In the genomic region with DNA sequence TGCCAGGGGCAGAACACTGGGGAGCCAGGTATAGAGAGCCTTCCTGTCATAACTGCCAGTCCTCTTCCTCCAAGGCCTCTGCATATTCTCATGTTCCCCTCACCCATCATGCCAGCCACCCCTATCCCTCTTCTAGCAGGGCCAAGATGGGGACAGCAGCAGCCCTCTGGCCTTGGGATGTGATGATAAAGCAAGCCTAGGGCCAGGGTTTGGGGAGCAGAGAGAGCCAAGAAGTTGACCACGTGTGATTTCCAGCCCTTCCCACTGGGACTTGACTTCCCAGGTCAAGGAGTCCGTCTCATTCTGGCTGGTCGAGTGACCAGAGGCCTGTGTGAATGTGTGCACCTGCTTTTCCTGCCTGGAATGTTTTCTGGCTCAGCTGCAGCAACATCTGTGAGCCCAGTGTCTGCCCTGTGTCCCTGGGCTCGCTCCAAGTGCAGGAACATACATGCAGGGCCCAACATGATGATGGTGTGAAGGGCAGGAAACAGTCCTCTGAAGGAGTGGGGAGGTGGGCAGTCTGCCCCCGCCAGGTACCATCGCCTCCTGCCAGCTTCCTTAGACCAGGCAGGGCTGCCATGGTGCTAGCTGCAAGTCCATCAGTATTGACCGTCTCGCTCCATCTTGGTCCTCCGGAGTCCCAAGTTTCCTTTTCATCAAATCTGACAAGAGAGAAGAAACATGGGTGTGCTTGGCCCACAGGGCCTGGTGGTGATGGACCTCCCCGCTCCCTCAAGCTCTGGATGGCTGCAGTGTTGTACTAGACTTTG, we compare ENCODE assay signal across 16 cellular contexts. TPM values are rescaled to one million over a fixed set of nuclear protein-coding genes. Genes with fewer than 3 reads are reported as not detected.
A peak's percentile ranks its signal among the peaks of the same experiment; 100 is the strongest.
DNase-seq lines count a peak whose midpoint lies in the region; ATAC-seq and TF ChIP-seq lines count a peak whose summit lies in the region.
"Had no signal": no experiment of that assay in that cellular context is flagged by ENCODE, and none has a peak within 500 bp of the region (broad histone marks: within the 10 kb centered on the region; RNA-seq: fewer than 3 reads in every experiment).

No MANE protein-coding gene starts in this region.

- no peak overlapping the region for H2AK5ac ChIP-seq in mesendoderm (ENCODE audit: low read length)

- no peak overlapping the region for H2AFZ ChIP-seq in GM23248
- H2AFZ ChIP-seq: PC-9 had no signal

- no peak for DNase-seq in activated T-cell treated with anti-CD3 and anti-CD28 coated beads, Interleukin-2, amount 50 U/mL, for 72 hours
- DNase-seq in activated T-cell treated with anti-CD3 and anti-CD28 coated beads for 4 hours: no peak
- DNase-seq in tibial artery: no peak
- no peak for DNase-seq in mesendoderm
- no peak for DNase-seq in GM23248
- DNase-seq: activated effector memory CD4-positive, alpha-beta T cell treated with Interleukin-2 at 50 U/mL for 16 hours; effector CD4-positive, alpha-beta T cell; glutamatergic neuron; PC-9; testis had no signal

- no peak overlapping the region for H3K4me2 ChIP-seq in mesendoderm (ENCODE audit: low read length)
- H3K4me2 ChIP-seq in GM23248 (ENCODE audit: unreplicated experiment): no peak overlapping the region
- H3K4me2 ChIP-seq: PC-9 had no signal

- peaks cover 0 to 1% of the 10 kb centered on the region in 2 donors for H3K36me3 Mint-ChIP-seq in activated T-cell treated with anti-CD3 and anti-CD28 coated beads, Interleukin-2, amount 50 U/mL, for 72 hours (ENCODE audit: insufficient read depth in 2 of 2)

- no peak overlapping the region for H2BK120ac ChIP-seq in mesendoderm (ENCODE audit: low read depth, low read length)

- WGBS in mesodermal cell (ENCODE audit: insufficient coverage in 2 of 2), 2 experiments: 93 to 98% methylated on average over 9 to 10 of the region's 10 CpGs
- no CpG with 5 or more reads among the region's 10 CpGs for WGBS in mesendoderm (ENCODE audit: extremely low coverage, insufficient coverage, low lambda C conversion rate)
- WGBS in GM23248 (ENCODE audit: low coverage in 1 of 2, low lambda C conversion rate in 2 of 2, missing lambda C conversion rate in 2 of 2), 2 experiments: 77 to 78% methylated on average over 10 of the region's 10 CpGs

- H2BK15ac ChIP-seq in mesendoderm (replicated peaks; ENCODE audit: low read depth): no peak overlapping the region

- H3K79me2 ChIP-seq in mesendoderm (ENCODE audit: control insufficient read depth, insufficient read depth, low read length) (no peaks in the 10 kb centered on the region), GM23248 (ENCODE audit: insufficient read depth) (no peaks in the 10 kb centered on the region)

- no peak overlapping the region for H3K23ac ChIP-seq in mesendoderm (ENCODE audit: low read length)

- no peak overlapping the region for H4K8ac ChIP-seq in mesendoderm (ENCODE audit: low read depth, low read length)

- H3K56ac ChIP-seq in mesendoderm (ENCODE audit: low read length): no peak overlapping the region

- no peaks in the 10 kb centered on the region for H3K9me3 Mint-ChIP-seq in activated T-cell treated with anti-CD3 and anti-CD28 coated beads, Interleukin-2, amount 50 U/mL, for 72 hours

- H4K5ac ChIP-seq in mesendoderm (ENCODE audit: low read length): no peak overlapping the region

- no peaks in the 10 kb centered on the region for H3K79me1 ChIP-seq in mesendoderm (ENCODE audit: low read length)

- in situ Hi-C loops in GM23248 (cut with MboI): no loop called here

- H3K27me3 Mint-ChIP-seq in activated T-cell treated with anti-CD3 and anti-CD28 coated beads, Interleukin-2, amount 50 U/mL, for 72 hours (ENCODE audit: low read depth): no peaks in the 10 kb centered on the region

- H3K4ac ChIP-seq in mesendoderm (ENCODE audit: low read depth, low read length): no peak overlapping the region

- intact Hi-C loops in tibial artery (cut with DNase I; ENCODE audit: low total_unique reads): no loop called here

- no peak overlapping the region for H3K4me3 ChIP-seq in mesodermal cell (ENCODE audit: extremely low read depth, insufficient read depth, low read length, poor library complexity, severe bottlenecking)
- no peak overlapping the region for H3K4me3 ChIP-seq in tibial artery
- H3K4me3 ChIP-seq in mesendoderm (ENCODE audit: low read length): no peak overlapping the region
- H3K4me3 ChIP-seq in GM23248: no peak overlapping the region
- H3K4me3 ChIP-seq: PC-9, testis had no signal

- H3K9me2 ChIP-seq in GM23248 (ENCODE audit: insufficient read depth): no peaks in the 10 kb centered on the region

- H3K4me1 Mint-ChIP-seq in activated T-cell treated with anti-CD3 and anti-CD28 coated beads, Interleukin-2, amount 50 U/mL, for 72 hours (ENCODE audit: low read depth): peaks cover 45% of the 10 kb centered on the region

- H3K27ac ChIP-seq in angular gyrus (ENCODE audit: low read depth, low read length) (peak overlapping the region; percentile 65), mesodermal cell (ENCODE audit: low read depth, low read length, severe bottlenecking) (peak overlapping the region; percentile 5), tibial artery (peak overlapping the region; percentile 52 to 72), mesendoderm (ENCODE audit: low read depth, low read length) (no peak overlapping the region), GM23248 (no peak overlapping the region)
- H3K27ac ChIP-seq: PC-9 had no signal

- H3K27me3 ChIP-seq in tibial artery (no peaks in the 10 kb centered on the region), mesendoderm (ENCODE audit: insufficient read depth, low read length, poor library complexity) (no peaks in the 10 kb centered on the region), GM23248 (replicated peaks; ENCODE audit: insufficient read depth) (no peaks in the 10 kb centered on the region)
- H3K27me3 ChIP-seq: testis had no signal

- no peaks in the 10 kb centered on the region for H4K20me1 ChIP-seq in GM23248 (ENCODE audit: insufficient read depth)

- H3K9me3 ChIP-seq in mesodermal cell (ENCODE audit: control insufficient read depth, low read length) (no peaks in the 10 kb centered on the region), tibial artery (no peaks in the 10 kb centered on the region), GM23248 (ENCODE audit: low read depth) (no peaks in the 10 kb centered on the region)
- H3K9me3 ChIP-seq: testis had no signal

- no peak overlapping the region for H3K18ac ChIP-seq in mesendoderm (ENCODE audit: low read length)

- ATAC-seq in activated T-cell treated with anti-CD3 and anti-CD28 coated beads, Interleukin-2, amount 50 U/mL, for 72 hours (replicated peaks in 1 of 2): no peak
- ATAC-seq in HG03175 (IDR thresholded peaks at IDR 0.05; ENCODE audit: unreplicated experiment): no peak

- no peak for TF ChIP-seq CTCF in tibial artery (IDR thresholded peaks at IDR 0.05)

- no peak overlapping the region for H3K9ac ChIP-seq in mesendoderm (ENCODE audit: low read length)
- H3K9ac ChIP-seq in GM23248: no peak overlapping the region

- H3K4me1 ChIP-seq in mesodermal cell (ENCODE audit: control insufficient read depth, insufficient read depth, low read length, poor library complexity, severe bottlenecking): peaks cover 19% of the 10 kb centered on the region
- peaks cover 0 to 57% (median 36%) of the 10 kb centered on the region in 4 donors for H3K4me1 ChIP-seq in tibial artery
- H3K4me1 ChIP-seq in mesendoderm (ENCODE audit: control insufficient read depth, low read depth, low read length): peaks cover 10% of the 10 kb centered on the region
- no peaks in the 10 kb centered on the region for H3K4me1 ChIP-seq in GM23248 (ENCODE audit: insufficient read depth)

- peak overlapping the region; percentile 26 to 73 for H3K4me3 Mint-ChIP-seq in activated T-cell treated with anti-CD3 and anti-CD28 coated beads, Interleukin-2, amount 50 U/mL, for 72 hours

- H3K27ac Mint-ChIP-seq in activated T-cell treated with anti-CD3 and anti-CD28 coated beads, Interleukin-2, amount 50 U/mL, for 72 hours: peak overlapping the region; percentile 67

- H2BK5ac ChIP-seq in mesendoderm (ENCODE audit: low read length): no peak overlapping the region

- H3K36me3 ChIP-seq in mesodermal cell (ENCODE audit: control insufficient read depth, insufficient read depth, low read length): peaks cover 49% of the 10 kb centered on the region
- H3K36me3 ChIP-seq in tibial artery: peaks cover 0 to 55% (median 30%) of the 10 kb centered on the region in 3 donors
- H3K36me3 ChIP-seq in mesendoderm (ENCODE audit: control insufficient read depth, insufficient read depth, low read length): no peaks in the 10 kb centered on the region
- no peaks in the 10 kb centered on the region for H3K36me3 ChIP-seq in GM23248 (ENCODE audit: low read depth)

- no peaks in the 10 kb centered on the region for H3F3A ChIP-seq in GM23248 (ENCODE audit: insufficient read depth)

RNA-seq across cellular contexts. Expression of a gene that starts 21.0 kb away (rescaled TPM):
- 1 to 10 TPM; 4.4 to 6.1 TPM for total RNA-seq in activated T-cell treated with anti-CD3 and anti-CD28 coated beads, Interleukin-2, amount 50 U/mL, for 72 hours
- 78.6 TPM for polyA plus RNA-seq in mesodermal cell (2013, experiment 1 of 2)
- polyA plus RNA-seq in mesodermal cell (2013, experiment 2 of 2): 59.3 TPM
- polyA plus RNA-seq in mesendoderm (2013, experiment 1 of 2): 1.7 TPM
- polyA plus RNA-seq in mesendoderm (2013, experiment 2 of 2): 1.3 TPM
- 2.6 and 2.9 TPM in 2 replicates for total RNA-seq in GM23248 (2014; rRNA removed; shearing (Covaris generic))
- polyA plus RNA-seq in GM23248 (2016; fragmentation: Nextera tagmentation; extraction: Ambion mirVana): 2.1 and 2.2 TPM in 2 replicates

RNA-seq across cellular contexts. Expression of a gene that starts 30.4 kb away (rescaled TPM):
- 10 to 100 TPM; 15.0 to 21.6 TPM for total RNA-seq in activated T-cell treated with anti-CD3 and anti-CD28 coated beads, Interleukin-2, amount 50 U/mL, for 72 hours
- polyA plus RNA-seq in mesodermal cell (2013, experiment 1 of 2): 20.1 TPM
- polyA plus RNA-seq in mesodermal cell (2013, experiment 2 of 2): 15.6 TPM
- polyA plus RNA-seq in mesendoderm (2013, experiment 1 of 2): 9.5 TPM
- polyA plus RNA-seq in mesendoderm (2013, experiment 2 of 2): 8.7 TPM
- total RNA-seq in GM23248 (2014; rRNA removed; shearing (Covaris generic)): 3.7 and 7.3 TPM in 2 replicates
- polyA plus RNA-seq in GM23248 (2016; fragmentation: Nextera tagmentation; extraction: Ambion mirVana): 4.9 TPM in 2 replicates

RNA-seq across cellular contexts. Expression of a gene that starts 43.9 kb away (rescaled TPM):
- total RNA-seq in activated T-cell treated with anti-CD3 and anti-CD28 coated beads, Interleukin-2, amount 50 U/mL, for 72 hours: not detected
- polyA plus RNA-seq in mesodermal cell (2013, experiment 1 of 2): not detected
- polyA plus RNA-seq in mesodermal cell (2013, experiment 2 of 2): not detected
- polyA plus RNA-seq in mesendoderm (2013, experiment 1 of 2): not detected
- polyA plus RNA-seq in mesendoderm (2013, experiment 2 of 2): not detected
- total RNA-seq in GM23248 (2014; rRNA removed; shearing (Covaris generic)): not detected in 2 replicates
- not detected in 2 replicates for polyA plus RNA-seq in GM23248 (2016; fragmentation: Nextera tagmentation; extraction: Ambion mirVana)
- total RNA-seq: lower leg skin, PC-9, pulmonary artery endothelial cell had no signal
- polyA plus RNA-seq: AG04450 had no signal

Comparison
In these comparisons a context has a peak if more than half of its experiments do, and no peak if none do; other contexts are left out.
1. H3K27ac ChIP-seq: peak in angular gyrus (single experiment), mesodermal cell (single experiment) and tibial artery (2 of 2); none in mesendoderm (single experiment) and GM23248 (single experiment).